21 cellular contexts compared by ENCODE assay signal in genomic region chr18:31643003-31643402, GRCh38. TPM values are rescaled to one million over a fixed set of nuclear protein-coding genes. Genes with fewer than 3 reads are reported as not detected.
"Had no signal": no experiment of that assay in that cellular context is flagged by ENCODE, and none has a peak within 500 bp of the region (broad histone marks: within the 10 kb centered on the region; RNA-seq: fewer than 3 reads in every experiment).

No MANE protein-coding gene starts in this region.

- H3K4me3 Mint-ChIP-seq: activated CD4-positive, alpha-beta T cell treated with anti-CD3 and anti-CD28 coated beads, Interleukin-2, amount 10 ng/mL, durations not matched to agents 7 days and 5 days; activated CD8-positive, alpha-beta T cell treated with anti-CD3 and anti-CD28 coated beads, Interleukin-2, amount 10 ng/mL, durations not matched to agents 7 days and 5 days; activated naive CD4-positive, alpha-beta T cell treated with anti-CD3 and anti-CD28 coated beads for 36 hours; activated T-cell treated with anti-CD3 and anti-CD28 coated beads, Interleukin-2, amount 50 U/mL, for 24 hours; dendritic cell treated with granulocyte-macrophage colony-stimulating factor and Interleukin-4, amounts not matched to agents 40 ng/mL and 50 ng/mL, for 4 days; naive B cell; stimulated activated memory B cell treated with anti-CD40 and anti-IgM and Interleukin-4, amounts not matched to agents 10 μg/mL and 1 μg/mL and 100 μg/mL, for 72 hours; type B pancreatic cell had no signal

- H3K27me3 Mint-ChIP-seq: activated CD4-positive, alpha-beta T cell treated with anti-CD3 and anti-CD28 coated beads, Interleukin-2, amount 10 ng/mL, durations not matched to agents 7 days and 5 days; dendritic cell treated with granulocyte-macrophage colony-stimulating factor and Interleukin-4, amounts not matched to agents 40 ng/mL and 50 ng/mL, for 4 days; naive B cell; type B pancreatic cell had no signal

- H3K36me3 Mint-ChIP-seq: naive B cell; stimulated activated memory B cell treated with anti-CD40 and anti-IgM and Interleukin-4, amounts not matched to agents 10 μg/mL and 1 μg/mL and 100 μg/mL, for 72 hours had no signal

- H3K9me3 ChIP-seq: heart right ventricle, mucosa of descending colon, ovary, psoas muscle, testis had no signal

- H3K27ac Mint-ChIP-seq: activated CD4-positive, alpha-beta T cell treated with anti-CD3 and anti-CD28 coated beads, Interleukin-2, amount 10 ng/mL, durations not matched to agents 7 days and 5 days; activated CD8-positive, alpha-beta T cell treated with anti-CD3 and anti-CD28 coated beads, Interleukin-2, amount 10 ng/mL, durations not matched to agents 7 days and 5 days; activated naive CD4-positive, alpha-beta T cell treated with anti-CD3 and anti-CD28 coated beads for 36 hours; activated T-cell treated with anti-CD3 and anti-CD28 coated beads, Interleukin-2, amount 50 U/mL, for 24 hours; dendritic cell treated with granulocyte-macrophage colony-stimulating factor and Interleukin-4, amounts not matched to agents 40 ng/mL and 50 ng/mL, for 4 days; naive B cell; stimulated activated memory B cell treated with anti-CD40 and anti-IgM and Interleukin-4, amounts not matched to agents 10 μg/mL and 1 μg/mL and 100 μg/mL, for 72 hours; type B pancreatic cell had no signal

- H3K27ac ChIP-seq: heart right ventricle, ovary, psoas muscle, testis had no signal

- DNase-seq: activated CD4-positive, alpha-beta T cell treated with anti-CD3 and anti-CD28 coated beads, Interleukin-2, amount 10 ng/mL, durations not matched to agents 7 days and 5 days; activated CD8-positive, alpha-beta T cell treated with anti-CD3 and anti-CD28 coated beads, Interleukin-2, amount 10 ng/mL, durations not matched to agents 7 days and 5 days; activated naive CD4-positive, alpha-beta T cell treated with anti-CD3 and anti-CD28 coated beads for 36 hours; activated T-cell treated with anti-CD3 and anti-CD28 coated beads, Interleukin-2, amount 50 U/mL, for 24 hours; anterior cingulate cortex; effector CD8-positive, alpha-beta T cell; heart right ventricle; mesenchymal stem cell; mucosa of descending colon; naive B cell; ovary; psoas muscle; right cardiac atrium; small intestine; stimulated activated CD4-positive, alpha-beta T cell treated with anti-CD3 and anti-CD28 coated beads, Interleukin-4, amount 100 ng/mL, for 4 hours; testis had no signal

- H3K4me1 ChIP-seq: heart right ventricle, testis had no signal

- H3K4me1 Mint-ChIP-seq: naive B cell had no signal

- FAIRE-seq: small intestine had no signal

- H3K36me3 ChIP-seq: heart right ventricle, ovary had no signal

- H3K9me3 Mint-ChIP-seq: activated CD4-positive, alpha-beta T cell treated with anti-CD3 and anti-CD28 coated beads, Interleukin-2, amount 10 ng/mL, durations not matched to agents 7 days and 5 days; activated naive CD4-positive, alpha-beta T cell treated with anti-CD3 and anti-CD28 coated beads for 36 hours; activated T-cell treated with anti-CD3 and anti-CD28 coated beads, Interleukin-2, amount 50 U/mL, for 24 hours; dendritic cell treated with granulocyte-macrophage colony-stimulating factor and Interleukin-4, amounts not matched to agents 40 ng/mL and 50 ng/mL, for 4 days; naive B cell; stimulated activated memory B cell treated with anti-CD40 and anti-IgM and Interleukin-4, amounts not matched to agents 10 μg/mL and 1 μg/mL and 100 μg/mL, for 72 hours had no signal

- ATAC-seq: activated CD8-positive, alpha-beta T cell treated with anti-CD3 and anti-CD28 coated beads, Interleukin-2, amount 10 ng/mL, durations not matched to agents 7 days and 5 days; heart right ventricle; mucosa of descending colon; psoas muscle; right cardiac atrium; stimulated activated memory B cell treated with anti-CD40 and anti-IgM and Interleukin-4, amounts not matched to agents 10 μg/mL and 1 μg/mL and 100 μg/mL, for 72 hours had no signal

- H3K27me3 ChIP-seq: heart right ventricle, ovary, testis had no signal

- H3K4me3 ChIP-seq: heart right ventricle, mucosa of descending colon, ovary, psoas muscle, testis had no signal

RNA-seq across cellular contexts. Expression of gene TTR, which starts 51.3 kb away (rescaled TPM):
- total RNA-seq: activated CD4-positive, alpha-beta T cell treated with anti-CD3 and anti-CD28 coated beads, Interleukin-2, amount 10 ng/mL, durations not matched to agents 7 days and 5 days; activated CD8-positive, alpha-beta T cell treated with anti-CD3 and anti-CD28 coated beads, Interleukin-2, amount 10 ng/mL, durations not matched to agents 7 days and 5 days; activated naive CD4-positive, alpha-beta T cell treated with anti-CD3 and anti-CD28 coated beads for 36 hours; fibroblast of lung; psoas muscle; T-helper 1 cell treated with Interleukin-12 subunit alpha and Interleukin-12 subunit beta and Interleukin-4 antibody, amounts not matched to agents 30 ng/mL and 1 ng/mL, for 36 hours had no signal
- polyA plus RNA-seq: fibroblast of lung, ovary had no signal
